Comparison of ENCODE assay signal across 16 cellular contexts in the genomic region with DNA sequence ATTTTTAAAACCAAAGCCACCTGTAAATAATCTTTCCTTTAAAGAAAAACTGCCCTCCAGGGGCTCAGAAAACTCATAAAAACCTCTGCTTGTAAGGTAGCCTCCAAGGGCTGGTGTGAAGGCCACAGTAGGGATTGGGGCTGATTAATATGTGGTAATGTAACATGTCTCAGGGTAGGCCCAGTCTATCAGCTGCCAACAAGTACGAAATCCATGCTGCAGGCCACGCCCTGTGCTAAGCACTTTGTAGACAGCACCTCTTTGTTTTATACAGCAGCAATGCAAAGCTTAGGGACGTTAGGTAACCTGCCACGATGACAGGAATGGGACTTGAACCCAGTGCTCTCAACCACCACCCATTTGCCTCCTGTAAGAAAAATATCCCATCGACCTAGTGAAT.
DNase-seq lines count a peak whose midpoint lies in the region; ATAC-seq, FAIRE-seq and TF ChIP-seq lines count a peak whose summit lies in the region.
"Had no signal": no experiment of that assay in that cellular context is flagged by ENCODE, and none has a peak within 500 bp of the region (broad histone marks: within the 10 kb centered on the region; RNA-seq: fewer than 3 reads in every experiment).

No MANE protein-coding gene starts in this region.

- CTCF ChIA-PET in MCF 10A (lab: Yijun Ruan, JAX), result interaction anchor here (0.7 kb wide), 1 partner anchor 194 kb away, joined by 3 read pairs; no protein-coding TSS in a partner anchor

- TF ChIP-seq CTCF in MCF 10A (IDR thresholded peaks at IDR 0.05; ENCODE audit: unreplicated experiment), result no peak
- no peak for TF ChIP-seq CTCF in lower lobe of right lung (IDR thresholded peaks at IDR 0.05)
- no peak for TF ChIP-seq CTCF in tibial nerve (IDR thresholded peaks at IDR 0.05)

- H3K27me3 ChIP-seq in MG63 (no peaks in the 10 kb centered on the region), lower lobe of right lung (ENCODE audit: low read depth) (no peaks in the 10 kb centered on the region), tibial nerve (no peaks in the 10 kb centered on the region)
- H3K27me3 ChIP-seq: heart left ventricle had no signal

- H3K27ac ChIP-seq in lower lobe of right lung (peak overlapping the region; percentile 4), tibial nerve (peak overlapping the region in 2 of 4 donors; percentile 50 to 81)
- H3K27ac ChIP-seq: parathyroid adenoma, SK-N-MC had no signal

- H3K27ac Mint-ChIP-seq in MCF 10A (ENCODE audit: low read depth, unreplicated experiment), result peak overlapping the region; percentile 88
- H3K27ac Mint-ChIP-seq: activated T-cell treated with anti-CD3 and anti-CD28 coated beads, Interleukin-2, amount 50 U/mL, for 72 hours had no signal

- DNase-seq in MG63 (peak; percentile 30), MCF 10A (ENCODE audit: unreplicated experiment) (peak; percentile 79), lower lobe of right lung (no peak), urothelium cell line (ENCODE audit: low spot score) (peak; percentile 11), T-helper 9 cell (no peak), tibial nerve (ENCODE audit: low spot score in 2 of 2) (no peak)
- DNase-seq: activated CD4-positive, alpha-beta T cell treated with anti-CD3 and anti-CD28 coated beads, Interleukin-2, amount 50 U/mL, for 48 hours; activated T-cell treated with anti-CD3 and anti-CD28 coated beads, Interleukin-2, amount 50 U/mL, for 72 hours; DMS79 treated with DMSO at 0.1 percent for 48 hours; NCI-H1694 treated with DMSO at 0.1 percent for 48 hours; stimulated activated CD4-positive, alpha-beta T cell treated with anti-CD3 and anti-CD28 coated beads, Interleukin-12 subunit alpha, Interleukin-12 subunit beta, amount 100 ng/mL, for 4 hours; stimulated activated naive CD4-positive, alpha-beta T cell treated with Interleukin-2 at 50 U/mL for 16 hours had no signal

- TF ChIP-seq EP300 in tibial nerve (IDR thresholded peaks at IDR 0.05), result no peak

- no peaks in the 10 kb centered on the region for H3K36me3 Mint-ChIP-seq in MCF 10A (ENCODE audit: insufficient read depth, unreplicated experiment)

- peak; percentile 56 for FAIRE-seq in urothelium cell line (lab: Jason Lieb, UNC)

- H3K4me1 ChIP-seq in lower lobe of right lung (peaks cover 14% of the 10 kb centered on the region), tibial nerve (peaks cover 0 to 21% (median 4%) of the 10 kb centered on the region in 4 donors)
- H3K4me1 ChIP-seq: parathyroid adenoma had no signal

- intact Hi-C loops in MCF 10A (cut with micrococcal nuclease), result loop anchor here (1.0 to 5.0 kb wide), 3 partner anchors 25 to 104 kb away; no protein-coding TSS in a partner anchor
- intact Hi-C loops in lower lobe of right lung (cut with DNase I), result no loop called here

- no peak overlapping the region for H3K4me3 ChIP-seq in MG63
- no peak overlapping the region for H3K4me3 ChIP-seq in lower lobe of right lung
- H3K4me3 ChIP-seq in tibial nerve, result no peak overlapping the region
- H3K4me3 ChIP-seq: heart left ventricle, SK-N-MC had no signal

- TF ChIP-seq POLR2A in tibial nerve (IDR thresholded peaks at IDR 0.05), result no peak

- ATAC-seq in lower lobe of right lung, result peak; percentile 31 to 62
- no peak for ATAC-seq in HG03159 (IDR thresholded peaks at IDR 0.05; ENCODE audit: unreplicated experiment)
- ATAC-seq: activated T-cell treated with anti-CD3 and anti-CD28 coated beads, Interleukin-2, amount 50 U/mL, for 72 hours had no signal

- H3K9me3 Mint-ChIP-seq in MCF 10A (ENCODE audit: unreplicated experiment), result no peaks in the 10 kb centered on the region

- H3K4me3 Mint-ChIP-seq in MCF 10A (ENCODE audit: unreplicated experiment), result no peak overlapping the region
- H3K4me3 Mint-ChIP-seq: activated T-cell treated with anti-CD3 and anti-CD28 coated beads, Interleukin-2, amount 50 U/mL, for 72 hours had no signal

- POLR2A ChIA-PET in MCF 10A (lab: Yijun Ruan, JAX), result interaction anchor here (0.8 to 2.5 kb wide), 7 partner anchors 9 to 70 kb away, joined by 3 to 32 read pairs (median 5); no protein-coding TSS in a partner anchor

- H3K4me1 Mint-ChIP-seq in MCF 10A (ENCODE audit: insufficient read depth, unreplicated experiment), result peaks cover 17% of the 10 kb centered on the region

- H3K27me3 Mint-ChIP-seq in MCF 10A (ENCODE audit: insufficient read depth, unreplicated experiment), result no peaks in the 10 kb centered on the region

- H3K36me3 ChIP-seq in MG63 (no peaks in the 10 kb centered on the region), lower lobe of right lung (no peaks in the 10 kb centered on the region), tibial nerve (no peaks in the 10 kb centered on the region)
- H3K36me3 ChIP-seq: heart left ventricle had no signal

- 72 to 82% methylated on average over 5 of the region's 5 CpGs for WGBS in tibial nerve, 2 donors

- no peaks in the 10 kb centered on the region for H3K9me3 ChIP-seq in MG63
- H3K9me3 ChIP-seq in lower lobe of right lung, result no peaks in the 10 kb centered on the region
- H3K9me3 ChIP-seq in tibial nerve, result no peaks in the 10 kb centered on the region
- H3K9me3 ChIP-seq: heart left ventricle had no signal

- BruUV-seq in MCF 10A (replicated peaks; lab: Mats Ljungman, UMichigan), result no TSS peak

Comparison
In these comparisons a context has a peak if more than half of its experiments do, and no peak if none do; other contexts are left out.
1. DNase-seq: peak in MG63 (single experiment), MCF 10A (single experiment) and urothelium cell line (single experiment); none in lower lobe of right lung (single experiment), T-helper 9 cell (single experiment) and tibial nerve (0 of 2).